6 cellular contexts compared by ENCODE assay signal in the genomic region with DNA sequence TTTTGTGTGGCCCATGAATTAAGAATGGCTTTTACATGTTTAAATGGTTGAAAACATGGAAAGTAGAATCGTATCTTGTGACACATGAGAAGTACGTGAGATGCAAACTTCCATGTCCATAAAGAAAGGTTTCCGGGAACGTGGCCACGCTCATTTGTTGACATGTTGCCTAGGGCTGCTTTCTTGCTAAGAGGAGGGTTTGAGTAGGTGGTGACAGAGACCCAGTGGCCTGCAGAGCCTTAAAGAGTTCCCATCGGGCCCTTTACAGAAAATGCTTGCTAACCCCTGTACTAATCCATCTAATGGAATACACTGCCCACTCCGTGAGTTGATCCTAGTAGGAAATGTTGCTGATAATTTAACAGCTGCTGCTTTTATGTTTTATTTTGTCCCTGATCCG. TPM values are rescaled to one million over a fixed set of nuclear protein-coding genes. Genes with fewer than 3 reads are reported as not detected.
"Had no signal": no experiment of that assay in that cellular context is flagged by ENCODE, and none has a peak within 500 bp of the region (broad histone marks: within the 10 kb centered on the region; RNA-seq: fewer than 3 reads in every experiment).

No MANE protein-coding gene starts in this region.

RNA-seq across cellular contexts. Expression of a gene that starts 31.0 kb away (rescaled TPM):
- total RNA-seq: HT-29, NCI-H460, PC-9, Peyer's patch, RPMI7951, SJCRH30 had no signal

RNA-seq across cellular contexts. Expression of a gene that starts 55.5 kb away (rescaled TPM):
- total RNA-seq: NCI-H460, PC-9, Peyer's patch, RPMI7951, SJCRH30 had no signal
